28 cellular contexts compared by ENCODE assay signal in genomic region chr10:74596713-74597112, GRCh38.
"Had no signal": no experiment of that assay in that cellular context is flagged by ENCODE, and none has a peak within 500 bp of the region (broad histone marks: within the 10 kb centered on the region; RNA-seq: fewer than 3 reads in every experiment).

No MANE protein-coding gene starts in this region.

- H3K27me3 Mint-ChIP-seq: activated B cell treated with CpG ODN at 0.5 μM for 24 hours; activated CD8-positive, alpha-beta T cell treated with anti-CD3 and anti-CD28 coated beads for 36 hours; activated naive CD4-positive, alpha-beta T cell treated with anti-CD3 and anti-CD28 coated beads, Interleukin-2, amount 50 U/mL, for 24 hours; activated naive CD8-positive, alpha-beta T cell treated with anti-CD3 and anti-CD28 coated beads for 36 hours; activated naive CD8-positive, alpha-beta T cell treated with anti-CD3 and anti-CD28 coated beads, Interleukin-2, amount 50 U/mL, for 24 hours; T-helper 17 cell had no signal

- H3K4me1 ChIP-seq: colonic mucosa had no signal

- H3K9me3 Mint-ChIP-seq: activated B cell treated with CpG ODN at 0.5 μM for 24 hours; activated CD8-positive, alpha-beta T cell treated with anti-CD3 and anti-CD28 coated beads for 36 hours; activated naive CD4-positive, alpha-beta T cell treated with anti-CD3 and anti-CD28 coated beads for 36 hours; activated naive CD4-positive, alpha-beta T cell treated with anti-CD3 and anti-CD28 coated beads, Interleukin-2, amount 50 U/mL, for 24 hours; activated naive CD8-positive, alpha-beta T cell treated with anti-CD3 and anti-CD28 coated beads for 36 hours; activated naive CD8-positive, alpha-beta T cell treated with anti-CD3 and anti-CD28 coated beads, Interleukin-2, amount 50 U/mL, for 24 hours; activated T-cell treated with anti-CD3 and anti-CD28 coated beads, Interleukin-2, amount 50 U/mL, for 4 hours; activated T-helper 2 cell treated with anti-CD3 and anti-CD28 coated beads, Interferon-gamma antibody, Interleukin-2, Interleukin-4, amounts not matched to agents 10 μg/mL and 5 μg/mL and 100 μg/mL, durations not matched to agents 14 hours and 24 hours and 36 hours; endodermal cell; T-helper 2 cell treated with Interferon-gamma antibody and Interleukin-4, amounts not matched to agents 5 μg/mL and 100 μg/mL, for 36 hours had no signal

- H3K27ac ChIP-seq: adrenal gland, body of pancreas, colonic mucosa, heart left ventricle, WERI-Rb-1 had no signal

- H3K27ac Mint-ChIP-seq: activated B cell treated with CpG ODN at 0.5 μM for 24 hours; activated CD8-positive, alpha-beta T cell treated with anti-CD3 and anti-CD28 coated beads for 36 hours; activated naive CD4-positive, alpha-beta T cell treated with anti-CD3 and anti-CD28 coated beads for 36 hours; activated naive CD4-positive, alpha-beta T cell treated with anti-CD3 and anti-CD28 coated beads, Interleukin-2, amount 50 U/mL, for 24 hours; activated naive CD8-positive, alpha-beta T cell treated with anti-CD3 and anti-CD28 coated beads for 36 hours; activated naive CD8-positive, alpha-beta T cell treated with anti-CD3 and anti-CD28 coated beads, Interleukin-2, amount 50 U/mL, for 24 hours; activated T-helper 2 cell treated with anti-CD3 and anti-CD28 coated beads, Interferon-gamma antibody, Interleukin-2, Interleukin-4, amounts not matched to agents 10 μg/mL and 5 μg/mL and 100 μg/mL, durations not matched to agents 14 hours and 24 hours and 36 hours; endodermal cell; T-helper 2 cell treated with Interferon-gamma antibody and Interleukin-4, amounts not matched to agents 5 μg/mL and 100 μg/mL, for 36 hours had no signal

- DNase-seq: activated B cell treated with CpG ODN at 0.5 μM for 24 hours; activated CD4-positive, alpha-beta T cell treated with anti-CD3 and anti-CD28 coated beads for 48 hours; activated CD4-positive, alpha-beta T cell treated with anti-CD3 and anti-CD28 coated beads, Interleukin-2, amount 50 U/mL, for 1 hour; activated CD4-positive, alpha-beta T cell treated with anti-CD3 and anti-CD28 coated beads, Interleukin-2, amount 50 U/mL, for 48 hours; activated CD8-positive, alpha-beta memory T cell treated with anti-CD3 and anti-CD28 coated beads for 24 hours; activated CD8-positive, alpha-beta T cell treated with anti-CD3 and anti-CD28 coated beads for 36 hours; activated effector memory CD4-positive, alpha-beta T cell treated with anti-CD3 and anti-CD28 coated beads, Interleukin-2, amount 50 U/mL, for 16 hours; activated naive CD4-positive, alpha-beta T cell treated with anti-CD3 and anti-CD28 coated beads for 36 hours; activated naive CD8-positive, alpha-beta T cell treated with anti-CD3 and anti-CD28 coated beads for 36 hours; activated naive CD8-positive, alpha-beta T cell treated with anti-CD3 and anti-CD28 coated beads, Interleukin-2, amount 50 U/mL, for 24 hours; activated T-cell treated with anti-CD3 and anti-CD28 coated beads, Interleukin-2, amount 50 U/mL, for 4 hours; adrenal gland; amygdala; aorta; body of pancreas; colonic mucosa; effector memory CD4-positive, alpha-beta T cell; endodermal cell; foreskin fibroblast; heart left ventricle; T-helper 17 cell; T1000; WERI-Rb-1 had no signal

- H3K27me3 ChIP-seq: adrenal gland, body of pancreas, colonic mucosa, heart left ventricle had no signal

- H3K36me3 ChIP-seq: adrenal gland, colonic mucosa, heart left ventricle, WERI-Rb-1 had no signal

- H3K9me3 ChIP-seq: adrenal gland, body of pancreas, colonic mucosa, heart left ventricle had no signal

- H3K4me3 Mint-ChIP-seq: activated B cell treated with CpG ODN at 0.5 μM for 24 hours; activated CD8-positive, alpha-beta T cell treated with anti-CD3 and anti-CD28 coated beads for 36 hours; activated naive CD4-positive, alpha-beta T cell treated with anti-CD3 and anti-CD28 coated beads for 36 hours; activated naive CD4-positive, alpha-beta T cell treated with anti-CD3 and anti-CD28 coated beads, Interleukin-2, amount 50 U/mL, for 24 hours; activated naive CD8-positive, alpha-beta T cell treated with anti-CD3 and anti-CD28 coated beads for 36 hours; activated naive CD8-positive, alpha-beta T cell treated with anti-CD3 and anti-CD28 coated beads, Interleukin-2, amount 50 U/mL, for 24 hours; activated T-cell treated with anti-CD3 and anti-CD28 coated beads, Interleukin-2, amount 50 U/mL, for 4 hours; endodermal cell; T-helper 17 cell; T-helper 2 cell treated with Interferon-gamma antibody and Interleukin-4, amounts not matched to agents 5 μg/mL and 100 μg/mL, for 36 hours had no signal

- H3K4me3 ChIP-seq: adrenal gland, body of pancreas, colonic mucosa, heart left ventricle had no signal

- H3K4me1 Mint-ChIP-seq: activated B cell treated with CpG ODN at 0.5 μM for 24 hours, endodermal cell had no signal

- ATAC-seq: activated CD4-positive, CD25-positive, alpha-beta regulatory T cell treated with anti-CD3 and anti-CD28 coated beads, Interleukin-2, amount 50 U/mL, for 24 hours; activated CD8-positive, alpha-beta T cell treated with anti-CD3 and anti-CD28 coated beads for 36 hours; activated naive CD8-positive, alpha-beta T cell treated with anti-CD3 and anti-CD28 coated beads, Interleukin-2, amount 50 U/mL, for 24 hours; activated T-cell treated with anti-CD3 and anti-CD28 coated beads, Interleukin-2, amount 50 U/mL, for 4 hours; body of pancreas; esophagus mucosa; heart left ventricle; T-helper 17 cell had no signal
